ENCODE assay signal across 10 cellular contexts in the genomic region with DNA sequence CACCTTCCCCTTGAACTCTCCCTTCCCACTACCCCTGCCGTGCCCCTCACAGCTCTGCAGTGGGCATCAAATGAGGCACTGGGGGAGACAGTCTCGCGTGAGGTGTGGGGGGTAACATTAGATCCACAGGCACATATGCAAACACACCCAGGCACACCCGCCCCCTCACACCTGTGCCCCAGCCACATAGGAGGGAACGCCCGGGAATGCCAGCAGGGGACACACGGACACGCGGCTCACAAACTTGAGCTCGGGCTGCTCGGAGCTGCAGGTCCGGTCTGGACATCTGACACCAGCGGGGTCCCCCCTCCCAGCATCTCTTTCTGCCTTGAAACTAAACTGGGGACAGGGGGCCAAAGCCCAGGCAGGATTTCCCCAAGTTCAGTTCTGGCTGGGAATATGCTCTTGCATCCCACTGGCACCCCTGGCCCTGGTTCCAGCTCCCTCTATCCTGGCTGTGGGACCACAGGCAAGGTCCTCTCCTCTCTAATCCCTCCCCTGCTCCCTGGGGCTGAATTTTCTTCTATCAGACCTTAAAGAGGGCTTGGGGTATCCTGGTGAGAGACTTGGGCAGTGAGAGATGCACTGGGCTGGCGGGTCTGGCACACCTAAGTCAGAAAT. TPM values are rescaled to one million over a fixed set of nuclear protein-coding genes. Genes with fewer than 3 reads are reported as not detected.
DNase-seq lines count a peak whose midpoint lies in the region; ATAC-seq, FAIRE-seq and TF ChIP-seq lines count a peak whose summit lies in the region.
"Had no signal": no experiment of that assay in that cellular context is flagged by ENCODE, and none has a peak within 500 bp of the region (broad histone marks: within the 10 kb centered on the region; RNA-seq: fewer than 3 reads in every experiment).

No MANE protein-coding gene starts in this region.

- no peak overlapping the region for H2BK5ac ChIP-seq in H1 (ENCODE audit: low read depth, low read length)

- H3K27me3 ChIP-seq in BLaER1 treated with 17β-estradiol and CSF1 and Interleukin-3, amounts not matched to agents 10 nM and 100 nM, result peaks cover 0 to 11% (median 0%) of the 10 kb centered on the region in 11 experiments; a peak in 6 of 22 replicates
- peaks cover 0 to 11% (median 8%) of the 10 kb centered on the region in 4 experiments; a peak in 5 of 7 replicates for H3K27me3 ChIP-seq in H1 (replicated peaks in 1 of 4; ENCODE audit: control insufficient read depth in 3 of 4, extremely low read depth in 1 of 4, insufficient read depth in 3 of 4, low read length in 3 of 4)
- H3K27me3 ChIP-seq: tibial nerve had no signal

- H2BK15ac ChIP-seq in H1 (ENCODE audit: low read length), result peak overlapping the region; percentile 94

- no peak for TF ChIP-seq POLR2A in H1 (IDR thresholded peaks at IDR 0.05; ENCODE audit: control extremely low read depth in 1 of 2, low read depth in 2 of 2, low read length in 2 of 2)

- H3K4me1 ChIP-seq in BLaER1 treated with 17β-estradiol and CSF1 and Interleukin-3, amounts not matched to agents 10 nM and 100 nM, result peaks cover 0 to 16% (median 5%) of the 10 kb centered on the region in 10 experiments; a peak in 10 of 20 replicates
- H3K4me1 ChIP-seq in H1 (replicated peaks in 1 of 4; ENCODE audit: control insufficient read depth in 3 of 4, insufficient read depth in 4 of 4, low read length in 3 of 4), result peaks cover 7 to 22% (median 15%) of the 10 kb centered on the region in 4 experiments

- ATAC-seq in omental fat pad (ENCODE audit: low FRiP score), result peak; percentile 5
- no peak for ATAC-seq in GM19023 (IDR thresholded peaks at IDR 0.05; ENCODE audit: unreplicated experiment)
- no peak for ATAC-seq in GM19467 (IDR thresholded peaks at IDR 0.05; ENCODE audit: unreplicated experiment)
- ATAC-seq in HG02870 (IDR thresholded peaks at IDR 0.05; ENCODE audit: unreplicated experiment), result no peak

- TF ChIP-seq EP300 in H1 (IDR thresholded peaks at IDR 0.05; ENCODE audit: borderline replicate concordance in 1 of 2, low read depth in 2 of 2, low read length in 2 of 2), result no peak

- POLR2A ChIA-PET in HEK293T (lab: Yijun Ruan, JAX) (interaction anchor here (0.8 to 1.1 kb wide), 3 partner anchors 14 to 179 kb away, joined by 3 to 4 read pairs (median 4); partner anchors contain the start of genes CYB5RL and MRPL37), H1 (lab: Charles Lee; ENCODE audit: partially characterized antibody) (interaction anchor here (0.8 to 2.9 kb wide), 10 partner anchors 9 to 367 kb away, joined by 3 to 8 read pairs (median 4); partner anchors contain the start of genes CYB5RL and MRPL37)

- H3K4me3 ChIP-seq in BLaER1 treated with 17β-estradiol and CSF1 and Interleukin-3, amounts not matched to agents 10 nM and 100 nM, result peak overlapping the region in 2 of 10 experiments; percentile 26 to 31; a peak in 1 of 20 replicates
- H3K4me3 ChIP-seq in H1 (ENCODE audit: extremely low read depth in 1 of 4, insufficient read depth in 2 of 4, low read depth in 3 of 4, low read length in 4 of 4), result peak overlapping the region in 2 of 4 experiments; percentile 15 to 45; a peak in 2 of 8 replicates

- no peaks in the 10 kb centered on the region for H3K9me3 ChIP-seq in BLaER1 treated with 17β-estradiol and CSF1 and Interleukin-3, amounts not matched to agents 10 nM and 100 nM (replicated peaks in 1 of 11)
- H3K9me3 ChIP-seq in H1 (ENCODE audit: insufficient read depth in 2 of 2, low read depth in 1 of 2, low read length in 1 of 2), result no peaks in the 10 kb centered on the region
- H3K9me3 ChIP-seq: neutrophil, tibial nerve had no signal

- no peaks in the 10 kb centered on the region for H3K79me1 ChIP-seq in H1 (ENCODE audit: low read depth, low read length)

- no peak for FAIRE-seq in H1 (lab: Jason Lieb, UNC)

- no peak overlapping the region for H2AK5ac ChIP-seq in H1 (ENCODE audit: low read depth, low read length)

- H3K23me2 ChIP-seq in H1 (ENCODE audit: low read depth, low read length), result peaks cover 13% of the 10 kb centered on the region; the same call in 1 of the 2 replicates

- H2BK20ac ChIP-seq in H1 (ENCODE audit: low read length), result peak overlapping the region; percentile 64; the same call in 1 of the 2 replicates

- no peak; a peak in 1 of 4 replicates for TF ChIP-seq RAD21 in H1 (IDR thresholded peaks at IDR 0.05 in 1 of 2, conservative IDR thresholded peaks at IDR 0.05 in 1 of 2; ENCODE audit: low read depth in 2 of 2, low read length in 2 of 2)

- no peak overlapping the region for H3K56ac ChIP-seq in H1 (replicated peaks; ENCODE audit: insufficient read length, low read depth, low read length)

- H3K36me3 ChIP-seq in BLaER1 treated with 17β-estradiol and CSF1 and Interleukin-3, amounts not matched to agents 10 nM and 100 nM, result no peaks in the 10 kb centered on the region
- H3K36me3 ChIP-seq in H1 (ENCODE audit: control insufficient read depth in 2 of 4, insufficient read depth in 4 of 4, low read length in 3 of 4), result no peaks in the 10 kb centered on the region
- H3K36me3 ChIP-seq: neutrophil, tibial nerve had no signal

- no peak overlapping the region for H2AFZ ChIP-seq in H1 (ENCODE audit: low read length)

- peak overlapping the region in 1 of 11 experiments; percentile 26; a peak in 1 of 22 replicates for H3K9ac ChIP-seq in BLaER1 treated with 17β-estradiol and CSF1 and Interleukin-3, amounts not matched to agents 10 nM and 100 nM
- H3K9ac ChIP-seq in H1 (replicated peaks in 1 of 4; ENCODE audit: extremely low read depth in 1 of 4, low read depth in 3 of 4, low read length in 3 of 4), result no peak overlapping the region

- H3K4me2 ChIP-seq in BLaER1 treated with 17β-estradiol and CSF1 and Interleukin-3, amounts not matched to agents 10 nM and 100 nM, result peak overlapping the region; percentile 44 to 81 (median 60); a peak in 21 of 22 replicates
- peak overlapping the region; percentile 26 to 74 for H3K4me2 ChIP-seq in H1 (ENCODE audit: insufficient read depth in 1 of 2, low read depth in 2 of 2, low read length in 2 of 2)

- peak; percentile 53 for DNase-seq in HEK293T (ENCODE audit: extremely low spot score)
- peak in 1 of 2 experiments; percentile 64 for DNase-seq in H1 (ENCODE audit: low read depth in 1 of 2, low spot score in 2 of 2)
- DNase-seq in omental fat pad (ENCODE audit: low spot score), result no peak
- DNase-seq in iPS-NIHi11 (ENCODE audit: low spot score), result no peak

- peak overlapping the region; percentile 44 for H4K91ac ChIP-seq in H1 (replicated peaks; ENCODE audit: insufficient read length, low read length)

- H2BK120ac ChIP-seq in H1 (replicated peaks; ENCODE audit: low read depth, low read length), result no peak overlapping the region

- H3K27ac ChIP-seq in BLaER1 treated with 17β-estradiol and CSF1 and Interleukin-3, amounts not matched to agents 10 nM and 100 nM, result no peak overlapping the region
- H3K27ac ChIP-seq in H1 (ENCODE audit: low read depth, low read length), result no peak overlapping the region
- H3K27ac ChIP-seq: neutrophil had no signal

- H2BK12ac ChIP-seq in H1 (ENCODE audit: low read depth, low read length), result peak overlapping the region; percentile 95; the same call in 1 of the 2 replicates

- H3K4ac ChIP-seq in H1 (replicated peaks; ENCODE audit: insufficient read length, low read depth, low read length), result no peak overlapping the region

- WGBS in H1 (ENCODE audit: extremely low coverage in 1 of 2, insufficient coverage in 1 of 2, insufficient read length in 1 of 2, insufficient replicate concordance in 2 of 2, low coverage in 1 of 2, low lambda C conversion rate in 2 of 2, missing lambda C conversion rate in 1 of 2), 2 experiments, result 37% methylated on average over 14 of the region's 14 CpGs; no CpG with 5 or more reads in 1 of the 2 experiments

- no peak for TF ChIP-seq CTCF in H1 (IDR thresholded peaks at IDR 0.05; ENCODE audit: control extremely low read depth in 1 of 3, insufficient read depth in 1 of 3, low read depth in 1 of 3, low read length in 3 of 3)
- TF ChIP-seq CTCF in omental fat pad (IDR thresholded peaks at IDR 0.05), result no peak

- H3K14ac ChIP-seq in H1 (ENCODE audit: insufficient read length), result no peak overlapping the region

- H4K20me1 ChIP-seq in BLaER1 treated with 17β-estradiol and CSF1 and Interleukin-3, amounts not matched to agents 10 nM and 100 nM, result no peaks in the 10 kb centered on the region; a peak in 1 of 22 replicates
- H4K20me1 ChIP-seq in H1 (replicated peaks in 1 of 2; ENCODE audit: control insufficient read depth in 1 of 2, insufficient read depth in 2 of 2, low read length in 2 of 2), result peaks cover 0 to 7% of the 10 kb centered on the region in 2 experiments

- H4K8ac ChIP-seq in H1 (ENCODE audit: extremely low read depth, insufficient read depth, low read length), result peak overlapping the region; percentile 45; the same call in 1 of the 2 replicates

- H3K79me2 ChIP-seq in H1 (ENCODE audit: control insufficient read depth in 1 of 2, insufficient read depth in 2 of 2, low read length in 2 of 2), result no peaks in the 10 kb centered on the region

- H4K5ac ChIP-seq in H1 (ENCODE audit: insufficient read length, low read depth, low read length), result no peak overlapping the region

- H3K18ac ChIP-seq in H1 (ENCODE audit: extremely low read depth, low read length), result peak overlapping the region; percentile 57; the same call in 1 of the 2 replicates

- CTCF ChIA-PET in HEK293T (lab: Yijun Ruan, JAX) (interaction anchor here (0.5 to 1.0 kb wide), 5 partner anchors 10 to 20 kb away, joined by 3 to 12 read pairs (median 3); no protein-coding TSS in a partner anchor), H1 (lab: Charles Lee; ENCODE audit: partially characterized antibody) (interaction anchor here (0.6 to 9.7 kb wide), 36 partner anchors 8 to 524 kb away, joined by 3 to 110 read pairs (median 4); partner anchors contain the start of genes CYB5RL and MRPL37)

- H3K23ac ChIP-seq in H1 (ENCODE audit: insufficient read length), result no peak overlapping the region

TF ChIP-seq in HEK293T, 16 proteins besides CTCF, POLR2A, EP300 and RAD21 (continues in another document):
- no peak for TF ChIP-seq HDGF (IDR thresholded peaks at IDR 0.05; ENCODE audit: borderline replicate concordance)
- no peak for TF ChIP-seq LEF1 (IDR thresholded peaks at IDR 0.05; ENCODE audit: borderline replicate concordance)
- no peak for TF ChIP-seq ARNT (IDR thresholded peaks at IDR 0.05)

TF ChIP-seq in H1, 55 proteins besides CTCF, POLR2A, EP300 and RAD21 (continues in another document):
- TF ChIP-seq YY1 (IDR thresholded peaks at IDR 0.05; ENCODE audit: low read depth, low read length) (no peak), POLR2AphosphoS5 (IDR thresholded peaks at IDR 0.05; ENCODE audit: low read depth, low read length) (no peak), KDM4A (IDR thresholded peaks at IDR 0.05; ENCODE audit: low read depth, low read length, severe bottlenecking) (peak; percentile 16)

RNA-seq across cellular contexts. Expression of gene CDCP2, which starts 30.6 kb away (rescaled TPM):
- total RNA-seq in H1 (2021; fragmentation: NEBNext Ultra II Directional; extraction: Animal tissue kit (Norgen Biotek cat#: 25700)), result not detected in 2 replicates
- not detected in 2 replicates for polyA plus RNA-seq in H1 (2011; rRNA removed)
- polyA plus RNA-seq in H1 (2011; cell fraction: cytosol; rRNA removed), result not detected
- polyA plus RNA-seq in H1 (2011; cell fraction: nucleus; rRNA removed), result 0.04 TPM
- not detected in 4 replicates for polyA plus RNA-seq in H1 (2012, experiment 1 of 2)
- polyA plus RNA-seq in H1 (2012, experiment 2 of 2), result not detected
- not detected for polyA plus RNA-seq in H1 (2013, experiment 1 of 2)
- polyA plus RNA-seq in H1 (2013, experiment 2 of 2), result not detected
- 0.19 TPM in 1 of 2 replicates, not detected in the other for polyA minus RNA-seq in H1 (2011; rRNA and poly(A)+ RNA removed)
- not detected for polyA minus RNA-seq in H1 (2011; cell fraction: cytosol; rRNA and poly(A)+ RNA removed)
- not detected for polyA minus RNA-seq in H1 (2011; cell fraction: nucleus; rRNA and poly(A)+ RNA removed)
- total RNA-seq in omental fat pad, result under 1 TPM in 1 of 4 donors, not detected in 3; 0.19 TPM
